8 cellular contexts compared by ENCODE assay signal in the genomic region with DNA sequence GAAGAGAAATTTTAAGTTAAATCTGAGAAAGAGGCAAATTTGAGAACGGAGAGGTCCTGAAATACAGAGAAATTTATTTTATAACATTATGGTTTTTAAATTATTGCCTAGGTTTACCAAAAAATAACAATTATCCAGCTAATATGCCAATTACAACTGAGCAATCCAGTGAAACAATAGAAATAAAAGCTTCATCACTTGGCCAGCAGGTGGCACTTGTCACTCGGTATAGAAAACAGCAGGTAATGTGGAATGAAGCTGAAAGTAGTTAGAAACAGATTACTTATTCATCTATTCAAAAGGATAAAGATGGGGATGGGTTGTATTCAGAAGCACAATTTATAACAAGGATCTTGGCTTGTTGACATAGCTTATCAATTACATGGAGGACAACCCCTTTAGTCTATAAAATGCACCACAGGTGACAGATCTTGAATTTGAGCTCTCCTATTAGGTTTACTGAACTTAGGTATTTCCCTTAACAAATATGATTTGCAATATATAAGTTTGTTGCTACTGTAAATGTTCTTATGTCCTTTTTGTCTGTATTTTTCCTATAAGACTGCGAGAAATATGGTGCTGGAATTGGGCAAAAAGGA.
A peak's percentile ranks its signal among the peaks of the same experiment; 100 is the strongest.
DNase-seq lines count a peak whose midpoint lies in the region; ATAC-seq and FAIRE-seq lines count a peak whose summit lies in the region.

No MANE protein-coding gene starts in this region.

- DNase-seq in G401 (ENCODE audit: low spot score) (peak; percentile 70), HPDE6-E6E7 (ENCODE audit: extremely low spot score) (peak; percentile 7), RCC 7860 (ENCODE audit: low spot score) (peak; percentile 44), astrocyte of the hippocampus (ENCODE audit: low read depth, low spot score) (peak; percentile 69), inferior parietal cortex (ENCODE audit: extremely low spot score) (peak; percentile 63), ureter (ENCODE audit: low spot score) (no peak)
- DNase-seq in stimulated activated CD4-positive, alpha-beta T cell treated with anti-CD3 and anti-CD28 coated beads, Interleukin-2, amount 100 ng/mL, for 4 hours (ENCODE audit: low read depth), result peak; percentile 8

- peak; percentile 70 for ATAC-seq in GM21360 (IDR thresholded peaks at IDR 0.05; ENCODE audit: unreplicated experiment)

- in situ Hi-C loops in G401 (cut with HindIII; ENCODE audit: low sequenced_read_pairs), result no loop called here

- peak; percentile 86 for FAIRE-seq in RCC 7860 (lab: Jason Lieb, UNC)
